In the genomic region with DNA sequence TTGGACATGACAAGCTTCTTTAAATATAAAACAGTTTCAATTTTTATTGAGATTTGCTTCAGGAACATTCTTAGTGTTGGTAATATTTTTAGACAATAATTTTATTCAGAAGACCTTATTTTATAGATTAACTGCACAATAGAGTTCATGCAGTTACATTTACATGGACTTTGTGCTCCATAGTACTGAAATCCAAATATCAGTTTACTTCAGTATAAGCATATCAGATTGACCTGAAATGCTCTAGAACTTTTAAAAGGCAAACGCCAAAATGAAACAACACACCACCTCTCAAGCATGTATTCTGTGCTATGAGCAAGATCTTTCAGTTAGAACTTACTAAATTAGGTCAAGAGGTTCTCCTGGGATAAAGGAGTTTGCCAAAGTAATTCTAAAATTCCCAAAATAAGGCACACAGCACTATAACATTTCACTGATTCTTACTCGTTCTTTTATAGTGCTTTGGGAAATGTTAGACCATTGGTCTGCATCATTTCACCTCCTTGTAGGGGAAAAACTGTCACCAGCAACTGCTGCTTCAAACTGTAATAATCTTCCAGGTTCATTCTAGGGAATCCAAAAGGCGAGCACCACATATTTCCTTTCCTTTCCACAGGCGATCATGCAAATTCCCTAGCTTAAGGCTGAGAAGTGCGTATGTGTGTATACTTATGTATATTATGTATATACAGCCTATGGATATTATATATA, we compare ENCODE assay signal across 18 cellular contexts.
A peak's percentile ranks its signal among the peaks of the same experiment; 100 is the strongest.
DNase-seq lines count a peak whose midpoint lies in the region; ATAC-seq and TF ChIP-seq lines count a peak whose summit lies in the region.
"Had no signal": no experiment of that assay in that cellular context is flagged by ENCODE, and none has a peak within 500 bp of the region (broad histone marks: within the 10 kb centered on the region; RNA-seq: fewer than 3 reads in every experiment).

No MANE protein-coding gene starts in this region.

- H3K4me1 ChIP-seq in muscle layer of colon (ENCODE audit: insufficient read depth, low read length), result peaks cover 66% of the 10 kb centered on the region
- peaks cover 0 to 34% (median 8%) of the 10 kb centered on the region in 4 donors for H3K4me1 ChIP-seq in stomach

- H3K4me3 ChIP-seq in muscle layer of colon (ENCODE audit: low read depth in 1 of 2, low read length in 2 of 2), result peak overlapping the region in 1 of 2 donors; percentile 14
- no peak overlapping the region for H3K4me3 ChIP-seq in stomach

- H3K27me3 ChIP-seq in muscle layer of colon (ENCODE audit: control insufficient read depth in 1 of 2, insufficient read depth in 2 of 2, low read length in 2 of 2), result no peaks in the 10 kb centered on the region
- H3K27me3 ChIP-seq in stomach, result no peaks in the 10 kb centered on the region

- intact Hi-C loops in Right ventricle myocardium superior (cut with DNase I) (no loop called here), cardiac septum (cut with DNase I) (no loop called here), stomach (cut with DNase I; ENCODE audit: low total_unique reads) (no loop called here)

- DNase-seq in Right ventricle myocardium superior (no peak), cardiac septum (ENCODE audit: low spot score) (no peak), stomach (no peak), HK-2 (ENCODE audit: unreplicated experiment) (no peak), D341Med (ENCODE audit: low spot score) (no peak), ACHN (no peak)
- DNase-seq: 8988T, COR-L47, MV-4-11, NCI-H1417, NCI-H187, NCI-H2107, NCI-H510A, NCI-H774, OCI-M1 had no signal

- no peak for TF ChIP-seq POLR2A in stomach (IDR thresholded peaks at IDR 0.05)
- no peak for TF ChIP-seq POLR2A in GM18505 (IDR thresholded peaks at IDR 0.05; ENCODE audit: borderline replicate concordance, extremely low read depth, insufficient read depth, insufficient read length)

- H3K9me3 ChIP-seq in muscle layer of colon (ENCODE audit: low read length), result no peaks in the 10 kb centered on the region
- no peaks in the 10 kb centered on the region for H3K9me3 ChIP-seq in stomach

- H3K27ac ChIP-seq in muscle layer of colon (ENCODE audit: low read depth, low read length) (peak overlapping the region; percentile 82), stomach (peak overlapping the region in 3 of 5 donors; percentile 26 to 66 (median 48))
- H3K27ac ChIP-seq: KMS-11 had no signal

- no peak for TF ChIP-seq EP300 in stomach (IDR thresholded peaks at IDR 0.05)

- WGBS in stomach, 5 donors, result 61 to 72% (median 65%) methylated on average over 5 of the region's 5 CpGs

- no peak for TF ChIP-seq CTCF in stomach (IDR thresholded peaks at IDR 0.05)

- H3K9ac ChIP-seq in muscle layer of colon (ENCODE audit: low read length), result no peak overlapping the region
- H3K9ac ChIP-seq: KMS-11 had no signal

- in situ Hi-C loops in ACHN (cut with HindIII; ENCODE audit: low pct_ligation_motif_present, low pct_unique_long_range_greater_than_20kb, low sequenced_read_pairs), result no loop called here

- ATAC-seq in Right ventricle myocardium superior (ENCODE audit: poor library complexity) (peak; percentile 39), GM18505 (IDR thresholded peaks at IDR 0.05; ENCODE audit: unreplicated experiment) (no peak)

- H3K36me3 ChIP-seq in muscle layer of colon (ENCODE audit: insufficient read depth, low read length) (no peaks in the 10 kb centered on the region), stomach (no peaks in the 10 kb centered on the region)
